ENCODE assay signal across 8 cellular contexts in genomic region chr6:41462980-41463930, GRCh38.
DNase-seq lines count a peak whose midpoint lies in the region; ATAC-seq, FAIRE-seq and TF ChIP-seq lines count a peak whose summit lies in the region.

No MANE protein-coding gene starts in this region.

- FAIRE-seq in small intestine (lab: Jason Lieb, UNC): no peak

- TF ChIP-seq CTCF in GM12872 (IDR thresholded peaks at IDR 0.05; ENCODE audit: insufficient read depth, low read depth, low read length) (peak; percentile 79), WTC11 (IDR thresholded peaks at IDR 0.05) (no peak)

- no peaks in the 10 kb centered on the region for H3K27me3 ChIP-seq in small intestine (ENCODE audit: control insufficient read depth in 2 of 2, insufficient read depth in 2 of 2, low read length in 2 of 2)

- 56 to 60% (median 58%) methylated on average over 13 of the region's 13 CpGs for WGBS in small intestine, 3 donors

- no peaks in the 10 kb centered on the region for H3K36me3 ChIP-seq in small intestine (ENCODE audit: control insufficient read depth in 2 of 2, insufficient read depth in 2 of 2, low read length in 2 of 2)

- peak; percentile 80 for ATAC-seq in WTC11
- ATAC-seq in left ventricle myocardium superior: peak; percentile 94
- ATAC-seq in HG03135 (IDR thresholded peaks at IDR 0.05; ENCODE audit: unreplicated experiment): no peak

- no peaks in the 10 kb centered on the region for H3K9me3 ChIP-seq in small intestine (ENCODE audit: control insufficient read depth, low read depth)

- H3K9me3 Mint-ChIP-seq in WTC11: no peaks in the 10 kb centered on the region

- peaks cover 25% of the 10 kb centered on the region for H3K4me1 Mint-ChIP-seq in WTC11

- H3K27ac ChIP-seq in small intestine (ENCODE audit: low read depth in 1 of 2, low read length in 1 of 2): no peak overlapping the region

- H3K4me3 ChIP-seq in small intestine (ENCODE audit: low read depth in 1 of 2, low read length in 2 of 2): no peak overlapping the region

- CTCF ChIA-PET in WTC11 (lab: Charles Lee): interaction anchor here (0.7 to 6.6 kb wide), 10 partner anchors 12 to 219 kb away, joined by 3 to 40 read pairs (median 4); no protein-coding TSS in a partner anchor

- intact Hi-C loops in left ventricle myocardium superior (cut with micrococcal nuclease): loop anchor here (2.0 kb wide), 1 partner anchor 130 kb away; no protein-coding TSS in a partner anchor

- H3K27ac Mint-ChIP-seq in WTC11: no peak overlapping the region

- H3K4me1 ChIP-seq in small intestine (ENCODE audit: control insufficient read depth in 2 of 2, insufficient read depth in 1 of 2, low read depth in 1 of 2, low read length in 1 of 2): no peaks in the 10 kb centered on the region

- no peaks in the 10 kb centered on the region for H3K36me3 Mint-ChIP-seq in WTC11

- POLR2A ChIA-PET in WTC11 (lab: Charles Lee): no interaction called here

- H3K4me3 Mint-ChIP-seq in WTC11: no peak overlapping the region

- DNase-seq in HS-27A (ENCODE audit: low read depth) (peak; percentile 29), WTC11 (ENCODE audit: low spot score) (no peak), left ventricle myocardium superior (peak; percentile 86), small intestine (peak; percentile 31), NCI-H128 (lab: John Stamatoyannopoulos, UW; ENCODE audit: unreplicated experiment) (no peak), NCI-H510A treated with DMSO at 0.1 percent for 48 hours (lab: John Stamatoyannopoulos, UW) (no peak)

- H3K27me3 Mint-ChIP-seq in WTC11 (ENCODE audit: low read depth): peaks cover 71% of the 10 kb centered on the region

TF ChIP-seq in WTC11, 78 proteins besides CTCF, POLR2A, EP300 and RAD21:
- TF ChIP-seq MAX (CRISPR knock-in tag; IDR thresholded peaks at IDR 0.05): no peak
- peak; percentile 80; the same call in 1 of the 2 replicates for TF ChIP-seq ZNF423 (CRISPR knock-in tag; IDR thresholded peaks at IDR 0.05)

Comparison
In these comparisons a context has a peak if more than half of its experiments do, and no peak if none do; other contexts are left out.
1. DNase-seq: peak in HS-27A (single experiment), left ventricle myocardium superior (single experiment) and small intestine (single experiment); none in WTC11 (single experiment), NCI-H128 (single experiment) and NCI-H510A treated with DMSO at 0.1 percent for 48 hours (single experiment).